ENCODE assay signal across 8 cellular contexts in genomic region chr12:69570545-69571399, GRCh38.
DNase-seq lines count a peak whose midpoint lies in the region; ATAC-seq and TF ChIP-seq lines count a peak whose summit lies in the region.

No MANE protein-coding gene starts in this region.

- H2AFZ ChIP-seq in OCI-LY3 (ENCODE audit: low read depth, low read length) (no peak overlapping the region), parathyroid adenoma (no peak overlapping the region)

- H3K4me1 ChIP-seq in OCI-LY3 (ENCODE audit: low read length) (no peaks in the 10 kb centered on the region; the same call in 1 of the 2 replicates), parathyroid adenoma (no peaks in the 10 kb centered on the region)

- H3K27ac ChIP-seq in OCI-LY3 (ENCODE audit: low read length) (no peak overlapping the region), parathyroid adenoma (no peak overlapping the region)

- TF ChIP-seq CTCF in OCI-LY3 (IDR thresholded peaks at IDR 0.05; ENCODE audit: low read depth, low read length) (peak; percentile 88), foreskin fibroblast (IDR thresholded peaks at IDR 0.05; ENCODE audit: low read depth, low read length) (peak; percentile 65), parathyroid adenoma (IDR thresholded peaks at IDR 0.05) (peak; percentile 81)

- H3K36me3 ChIP-seq in OCI-LY3 (replicated peaks; ENCODE audit: low read depth, low read length) (peaks cover 30% of the 10 kb centered on the region), parathyroid adenoma (ENCODE audit: control insufficient read depth, insufficient read depth, low read length) (no peaks in the 10 kb centered on the region)

- H3K79me2 ChIP-seq in OCI-LY3 (ENCODE audit: low read length): no peaks in the 10 kb centered on the region
- no peaks in the 10 kb centered on the region for H3K79me2 ChIP-seq in parathyroid adenoma

- ATAC-seq in HG03575 (IDR thresholded peaks at IDR 0.05; ENCODE audit: extremely low read depth, insufficient number of reproducible peaks, low FRiP score, unreplicated experiment) (peak; percentile 64), GM18867 (IDR thresholded peaks at IDR 0.05; ENCODE audit: unreplicated experiment) (no peak)

- DNase-seq in CD1c-positive myeloid dendritic cell (ENCODE audit: extremely low spot score) (peak; percentile 73), GM19238 (ENCODE audit: insufficient read length, low spot score) (peak; percentile 10), activated T-helper 1 cell treated with Interleukin-2 at 50 U/mL for 16 hours (ENCODE audit: low read depth) (peak; percentile 9), foreskin fibroblast (peak; percentile 33 to 74)

- no peaks in the 10 kb centered on the region for H3K9me3 ChIP-seq in OCI-LY3 (ENCODE audit: insufficient read depth, low read length)
- no peaks in the 10 kb centered on the region for H3K9me3 ChIP-seq in parathyroid adenoma (ENCODE audit: control insufficient read depth, low read length)

- no peak overlapping the region for H3K9ac ChIP-seq in OCI-LY3 (ENCODE audit: low read length)
- no peak overlapping the region for H3K9ac ChIP-seq in parathyroid adenoma

- H3K4me3 ChIP-seq in OCI-LY3 (ENCODE audit: low read length) (no peak overlapping the region), foreskin fibroblast (ENCODE audit: low read depth in 1 of 2, low read length in 2 of 2) (no peak overlapping the region), parathyroid adenoma (ENCODE audit: low read depth, low read length) (no peak overlapping the region)

- H4K20me1 ChIP-seq in OCI-LY3 (ENCODE audit: insufficient read depth, low read length): no peaks in the 10 kb centered on the region

- H3K4me2 ChIP-seq in OCI-LY3 (ENCODE audit: low read length) (no peak overlapping the region), parathyroid adenoma (ENCODE audit: low read length) (no peak overlapping the region)

- H3K27me3 ChIP-seq in OCI-LY3 (ENCODE audit: low read depth, low read length): no peaks in the 10 kb centered on the region
- H3K27me3 ChIP-seq in parathyroid adenoma (ENCODE audit: control insufficient read depth, insufficient read depth, low read length): no peaks in the 10 kb centered on the region

Comparison
In these comparisons a context has a peak if more than half of its experiments do, and no peak if none do; other contexts are left out.
1. DNase-seq: peak in every context shown above with its lines; median percentile 73 in CD1c-positive myeloid dendritic cell; 54 in foreskin fibroblast; 10 in GM19238; 9 in activated T-helper 1 cell treated with Interleukin-2 at 50 U/mL for 16 hours.